ENCODE assay signal across 1 cellular context in genomic region chr6:144578385-144579350, GRCh38.
TF ChIP-seq lines count a peak whose summit lies in the region.

No MANE protein-coding gene starts in this region.

TF ChIP-seq in HepG2, 621 proteins besides CTCF, POLR2A, EP300 and RAD21 (continued from another document and continues in another):
- TF ChIP-seq HMGXB3 (CRISPR knock-in tag; IDR thresholded peaks at IDR 0.05; ENCODE audit: borderline replicate concordance) (no peak), FOXM1 (CRISPR knock-in tag; IDR thresholded peaks at IDR 0.05) (no peak), ZNF614 (CRISPR knock-in tag; IDR thresholded peaks at IDR 0.05; ENCODE audit: borderline replicate concordance) (peak; percentile 54; the same call in 1 of the 2 replicates), ZNF704 (CRISPR knock-in tag; IDR thresholded peaks at IDR 0.05; ENCODE audit: borderline replicate concordance) (no peak), KLF16 (CRISPR knock-in tag; IDR thresholded peaks at IDR 0.05) (peak in 1 of 2 experiments; percentile 58; a peak in 2 of 4 replicates), ZFP41 (CRISPR knock-in tag; IDR thresholded peaks at IDR 0.05; ENCODE audit: borderline replicate concordance) (no peak), HNF1B (CRISPR knock-in tag; IDR thresholded peaks at IDR 0.05) (peak; percentile 78), ZNF367 (CRISPR knock-in tag; IDR thresholded peaks at IDR 0.05; ENCODE audit: borderline replicate concordance) (no peak), ZNF280D (CRISPR knock-in tag; IDR thresholded peaks at IDR 0.05) (peak; percentile 89), ZKSCAN1 (IDR thresholded peaks at IDR 0.05; ENCODE audit: low read length) (no peak), BRCA1 (CRISPR knock-in tag; IDR thresholded peaks at IDR 0.05) (no peak), RARA (CRISPR knock-in tag; IDR thresholded peaks at IDR 0.05) (peak; percentile 65), ARNTL (CRISPR knock-in tag; IDR thresholded peaks at IDR 0.05) (peak; percentile 52; the same call in 1 of the 2 replicates), ZBTB2 (CRISPR knock-in tag; IDR thresholded peaks at IDR 0.05; ENCODE audit: low read depth) (no peak), ZXDC (CRISPR knock-in tag; IDR thresholded peaks at IDR 0.05) (no peak), E2F1 (CRISPR knock-in tag; IDR thresholded peaks at IDR 0.05) (no peak; the same call in 1 of the 2 replicates), ZNF691 (CRISPR knock-in tag; IDR thresholded peaks at IDR 0.05; ENCODE audit: borderline replicate concordance, low read depth) (no peak), TP53 (CRISPR knock-in tag; conservative IDR thresholded peaks at IDR 0.05) (peak; percentile 100), SALL2 (CRISPR knock-in tag; IDR thresholded peaks at IDR 0.05) (0 out of 2 replicates have a peak, but pooled peaks have one; percentile 52), MIXL1 (CRISPR knock-in tag; IDR thresholded peaks at IDR 0.05) (0 out of 2 replicates have a peak, but pooled peaks have one; percentile 52), ZNF75D (CRISPR knock-in tag; IDR thresholded peaks at IDR 0.05; ENCODE audit: borderline replicate concordance) (no peak), KLF9 (CRISPR knock-in tag; IDR thresholded peaks at IDR 0.05; ENCODE audit: low read depth) (no peak), ATAD3A (CRISPR knock-in tag; IDR thresholded peaks at IDR 0.05) (no peak), ZNF225 (CRISPR knock-in tag; IDR thresholded peaks at IDR 0.05) (no peak), THAP11 (CRISPR knock-in tag; IDR thresholded peaks at IDR 0.05) (peak; percentile 72), PAF1 (CRISPR knock-in tag; IDR thresholded peaks at IDR 0.05) (no peak), CSRNP2 (CRISPR knock-in tag; conservative IDR thresholded peaks at IDR 0.05; ENCODE audit: low read depth) (no peak), CREB1 (IDR thresholded peaks at IDR 0.05) (no peak), CREB1 (CRISPR knock-in tag; IDR thresholded peaks at IDR 0.05) (peak; percentile 70), ZSCAN30 (CRISPR knock-in tag; IDR thresholded peaks at IDR 0.05) (0 out of 2 replicates have a peak, but pooled peaks have one; percentile 31), ZBTB38 (CRISPR knock-in tag; IDR thresholded peaks at IDR 0.05) (no peak; the same call in 1 of the 2 replicates), HIC2 (CRISPR knock-in tag; IDR thresholded peaks at IDR 0.05; ENCODE audit: low read depth) (no peak), PCBP1 (IDR thresholded peaks at IDR 0.05; ENCODE audit: borderline replicate concordance, low read depth, low read length) (no peak), ZNF572 (CRISPR knock-in tag; IDR thresholded peaks at IDR 0.05) (no peak), STAT5B (CRISPR knock-in tag; IDR thresholded peaks at IDR 0.05) (no peak), MXD3 (CRISPR knock-in tag; IDR thresholded peaks at IDR 0.05) (0 out of 2 replicates have a peak, but pooled peaks have one; percentile 30), TEAD2 (CRISPR knock-in tag; IDR thresholded peaks at IDR 0.05) (no peak), MEF2D (CRISPR knock-in tag; IDR thresholded peaks at IDR 0.05) (peak; percentile 67; the same call in 1 of the 2 replicates)
